ENCODE assay signal across 8 cellular contexts in the genomic region with DNA sequence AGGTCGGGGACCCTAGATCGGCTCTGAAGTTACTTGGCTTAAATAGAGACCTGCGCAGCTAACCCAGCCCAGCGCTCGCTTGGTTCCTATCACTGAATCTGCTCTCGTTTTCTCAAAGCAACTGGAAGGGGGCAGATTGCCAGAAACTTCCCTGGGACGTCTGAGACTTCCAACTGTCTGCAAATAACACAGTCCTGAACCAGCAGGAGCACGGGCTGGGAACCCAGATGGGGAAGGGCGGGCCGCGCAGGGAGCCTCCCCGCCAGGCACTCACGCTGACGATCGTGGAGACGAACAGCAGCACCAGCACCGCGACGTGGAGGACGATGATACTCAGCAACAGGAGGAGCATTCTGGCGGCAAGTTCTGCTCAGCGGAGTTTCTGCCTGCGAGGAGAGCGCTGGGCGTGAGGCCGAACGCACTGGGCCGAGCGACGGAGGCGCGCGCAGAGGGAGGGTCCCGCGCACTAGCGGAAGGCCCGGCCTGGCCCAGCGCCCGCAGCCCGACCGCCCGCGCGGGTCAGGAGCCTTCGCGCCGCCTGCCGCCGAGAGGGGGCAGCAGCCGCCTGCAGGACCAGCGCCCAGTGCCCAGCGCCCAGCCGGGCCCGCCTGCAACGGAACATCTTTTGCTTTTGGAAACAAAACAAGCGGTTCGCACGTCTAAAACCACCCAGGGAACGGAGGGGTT. TPM values are rescaled to one million over a fixed set of nuclear protein-coding genes. Genes with fewer than 3 reads are reported as not detected.
A peak's percentile ranks its signal among the peaks of the same experiment; 100 is the strongest.
DNase-seq lines count a peak whose midpoint lies in the region; ATAC-seq, FAIRE-seq and TF ChIP-seq lines count a peak whose summit lies in the region.

No MANE protein-coding gene starts in this region.

- TF ChIP-seq CTCF in AG09319 (IDR thresholded peaks at IDR 0.05; ENCODE audit: low read depth, low read length) (peak; percentile 41), HepG2 (CRISPR knock-in tag; IDR thresholded peaks at IDR 0.05) (peak; percentile 80)

- WGBS in HepG2 (ENCODE audit: low lambda C conversion rate), result 7% methylated on average over 8 of the region's 59 CpGs

- BruUV-seq in HepG2 (replicated peaks; lab: Mats Ljungman, UMichigan), result no TSS peak

- CTCF ChIA-PET in HepG2 (lab: Yijun Ruan, JAX; ENCODE audit: low intra/inter-chr PET ratio, low total read pairs), result interaction anchor here (2.4 to 2.5 kb wide), 2 partner anchors 185 to 242 kb away, joined by 7 to 28 read pairs; no protein-coding TSS in a partner anchor

- H3K4me2 ChIP-seq in HepG2 (ENCODE audit: low read depth, low read length), result peak overlapping the region; percentile 100

- peak overlapping the region; percentile 59 for H3K9ac ChIP-seq in HepG2 (ENCODE audit: insufficient read depth, low read depth, low read length)

- DNase-seq in AG09319 (ENCODE audit: extremely low read depth, low read depth) (peak; percentile 75), GM19238 (ENCODE audit: insufficient read length, low spot score) (peak; percentile 31), NCI-H1105 (lab: John Stamatoyannopoulos, UW) (peak; percentile 67), dermis microvascular lymphatic vessel endothelial cell (ENCODE audit: low read depth in 2 of 2) (peak; percentile 58 to 90), HepG2 (ENCODE audit: low spot score) (peak; percentile 35)
- DNase-seq in activated CD4-positive, alpha-beta T cell treated with anti-CD3 and anti-CD28 coated beads for 4 hours, result peak; percentile 7 to 14
- peak; percentile 5 to 41 for DNase-seq in stimulated activated CD4-positive, alpha-beta T cell treated with anti-CD3 and anti-CD28 coated beads, Interleukin-1b, Interleukin-23, amount 100 ng/mL, for 4 hours (ENCODE audit: low read depth in 2 of 2)

- H3K79me2 ChIP-seq in HepG2 (ENCODE audit: insufficient read depth, low read length), result no peaks in the 10 kb centered on the region

- peaks cover 14 to 41% of the 10 kb centered on the region in 2 experiments for H3K27me3 ChIP-seq in HepG2 (ENCODE audit: control insufficient read depth in 1 of 2, insufficient read depth in 2 of 2, low read length in 2 of 2)

- no peak for FAIRE-seq in HepG2 (lab: Jason Lieb, UNC)

- peak in 1 of 2 experiments; percentile 55; a peak in 2 of 4 replicates for TF ChIP-seq POLR2A in HepG2 (IDR thresholded peaks at IDR 0.05; ENCODE audit: insufficient read depth in 1 of 2, low read depth in 2 of 2, low read length in 2 of 2)

- intact Hi-C loops in HepG2 (cut with micrococcal nuclease; ENCODE audit: unreplicated experiment), result loop anchor here (1.0 to 10.0 kb wide), 5 partner anchors 114 to 737 kb away; a partner anchor contains a TSS

- H4K20me1 ChIP-seq in HepG2 (ENCODE audit: insufficient read depth, low read length), result no peaks in the 10 kb centered on the region

- ATAC-seq in HepG2 (peak; percentile 92), GM19395 (IDR thresholded peaks at IDR 0.05; ENCODE audit: unreplicated experiment) (no peak)

- POLR2A ChIA-PET in HepG2 (lab: Yijun Ruan, JAX), result no interaction called here

- TF ChIP-seq EP300 in HepG2 (IDR thresholded peaks at IDR 0.05; ENCODE audit: low read depth in 2 of 2, low read length in 2 of 2) (no peak), HepG2 (CRISPR knock-in tag; IDR thresholded peaks at IDR 0.05; ENCODE audit: borderline replicate concordance) (peak; percentile 35; the same call in 1 of the 2 replicates)

- in situ Hi-C loops in HepG2 (cut with HindIII; ENCODE audit: extremely low pct_ligation_motif_present, low pct_unique_long_range_greater_than_20kb), result loop anchor here (5.0 kb wide), 1 partner anchor 242 kb away; no protein-coding TSS in a partner anchor

- TF ChIP-seq RAD21 in HepG2 (CRISPR knock-in tag; IDR thresholded peaks at IDR 0.05), result peak; percentile 97

- H3K4me3 ChIP-seq in HepG2 (replicated peaks in 1 of 3; ENCODE audit: insufficient read depth in 1 of 3, low read depth in 2 of 3, low read length in 3 of 3), result peak overlapping the region; percentile 60 to 85 (median 81)

- peak overlapping the region; percentile 74 for H2AFZ ChIP-seq in HepG2 (ENCODE audit: low read length)

- H3K4me1 ChIP-seq in HepG2 (ENCODE audit: insufficient read depth, low read length), result peaks cover 54% of the 10 kb centered on the region

- H3K9me3 ChIP-seq in HepG2 (ENCODE audit: low read length), result no peaks in the 10 kb centered on the region

- no peaks in the 10 kb centered on the region for H3K36me3 ChIP-seq in HepG2 (replicated peaks in 1 of 2; ENCODE audit: control insufficient read depth in 1 of 2, insufficient read depth in 2 of 2, low read length in 2 of 2)

- no peak overlapping the region for H3K27ac ChIP-seq in HepG2 (ENCODE audit: extremely low read length, insufficient read depth, low read length)

TF ChIP-seq in HepG2, 621 proteins besides CTCF, POLR2A, EP300 and RAD21 (continues in another document):
- TF ChIP-seq, protein P1, sequence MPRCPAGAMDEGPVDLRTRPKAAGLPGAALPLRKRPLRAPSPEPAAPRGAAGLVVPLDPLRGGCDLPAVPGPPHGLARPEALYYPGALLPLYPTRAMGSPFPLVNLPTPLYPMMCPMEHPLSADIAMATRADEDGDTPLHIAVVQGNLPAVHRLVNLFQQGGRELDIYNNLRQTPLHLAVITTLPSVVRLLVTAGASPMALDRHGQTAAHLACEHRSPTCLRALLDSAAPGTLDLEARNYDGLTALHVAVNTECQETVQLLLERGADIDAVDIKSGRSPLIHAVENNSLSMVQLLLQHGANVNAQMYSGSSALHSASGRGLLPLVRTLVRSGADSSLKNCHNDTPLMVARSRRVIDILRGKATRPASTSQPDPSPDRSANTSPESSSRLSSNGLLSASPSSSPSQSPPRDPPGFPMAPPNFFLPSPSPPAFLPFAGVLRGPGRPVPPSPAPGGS (CRISPR knock-in tag; IDR thresholded peaks at IDR 0.05), result peak; percentile 72; the same call in 1 of the 2 replicates
- TF ChIP-seq EHMT2 (IDR thresholded peaks at IDR 0.05; ENCODE audit: borderline replicate concordance, low read depth, low read length) (no peak), POLR2G (IDR thresholded peaks at IDR 0.05; ENCODE audit: low read depth, low read length) (peak; percentile 45; the same call in 1 of the 2 replicates), ZNF205 (CRISPR knock-in tag; IDR thresholded peaks at IDR 0.05) (peak; percentile 89), SOX6 (IDR thresholded peaks at IDR 0.05) (no peak), SOX6 (CRISPR knock-in tag; IDR thresholded peaks at IDR 0.05) (no peak), MAZ (IDR thresholded peaks at IDR 0.05; ENCODE audit: borderline replicate concordance, low read depth, low read length) (no peak), MAZ (CRISPR knock-in tag; IDR thresholded peaks at IDR 0.05; ENCODE audit: low read depth) (peak; percentile 45; the same call in 1 of the 2 replicates), ZMYM3 (CRISPR knock-in tag; IDR thresholded peaks at IDR 0.05) (no peak), ZNF567 (CRISPR knock-in tag; IDR thresholded peaks at IDR 0.05; ENCODE audit: borderline replicate concordance) (peak; percentile 88; the same call in 1 of the 2 replicates)
- TF ChIP-seq, protein P2, sequence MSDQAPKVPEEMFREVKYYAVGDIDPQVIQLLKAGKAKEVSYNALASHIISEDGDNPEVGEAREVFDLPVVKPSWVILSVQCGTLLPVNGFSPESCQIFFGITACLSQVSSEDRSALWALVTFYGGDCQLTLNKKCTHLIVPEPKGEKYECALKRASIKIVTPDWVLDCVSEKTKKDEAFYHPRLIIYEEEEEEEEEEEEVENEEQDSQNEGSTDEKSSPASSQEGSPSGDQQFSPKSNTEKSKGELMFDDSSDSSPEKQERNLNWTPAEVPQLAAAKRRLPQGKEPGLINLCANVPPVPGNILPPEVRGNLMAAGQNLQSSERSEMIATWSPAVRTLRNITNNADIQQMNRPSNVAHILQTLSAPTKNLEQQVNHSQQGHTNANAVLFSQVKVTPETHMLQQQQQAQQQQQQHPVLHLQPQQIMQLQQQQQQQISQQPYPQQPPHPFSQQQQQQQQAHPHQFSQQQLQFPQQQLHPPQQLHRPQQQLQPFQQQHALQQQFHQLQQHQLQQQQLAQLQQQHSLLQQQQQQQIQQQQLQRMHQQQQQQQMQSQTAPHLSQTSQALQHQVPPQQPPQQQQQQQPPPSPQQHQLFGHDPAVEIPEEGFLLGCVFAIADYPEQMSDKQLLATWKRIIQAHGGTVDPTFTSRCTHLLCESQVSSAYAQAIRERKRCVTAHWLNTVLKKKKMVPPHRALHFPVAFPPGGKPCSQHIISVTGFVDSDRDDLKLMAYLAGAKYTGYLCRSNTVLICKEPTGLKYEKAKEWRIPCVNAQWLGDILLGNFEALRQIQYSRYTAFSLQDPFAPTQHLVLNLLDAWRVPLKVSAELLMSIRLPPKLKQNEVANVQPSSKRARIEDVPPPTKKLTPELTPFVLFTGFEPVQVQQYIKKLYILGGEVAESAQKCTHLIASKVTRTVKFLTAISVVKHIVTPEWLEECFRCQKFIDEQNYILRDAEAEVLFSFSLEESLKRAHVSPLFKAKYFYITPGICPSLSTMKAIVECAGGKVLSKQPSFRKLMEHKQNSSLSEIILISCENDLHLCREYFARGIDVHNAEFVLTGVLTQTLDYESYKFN (CRISPR knock-in tag; conservative IDR thresholded peaks at IDR 0.05), result no peak

RNA-seq across cellular contexts. Expression of a gene that starts 4.6 kb away (rescaled TPM):
- total RNA-seq in dermis microvascular lymphatic vessel endothelial cell (30.8 and 40.2 TPM in 2 replicates), HepG2 (2016; rRNA removed; fragmentation: Illumina TruSeq; extraction: Trizol) (3.0 and 5.7 TPM in 2 replicates)
- 1.5 and 1.9 TPM in 2 replicates for total RNA-seq in HepG2 (2016; cell fraction: cytosol; rRNA removed; fragmentation: Illumina TruSeq; extraction: Trizol; ENCODE audit: low read depth)
- 3.5 and 5.4 TPM in 2 replicates for total RNA-seq in HepG2 (2016; cell fraction: insoluble cytoplasmic fraction; rRNA removed; fragmentation: Illumina TruSeq; extraction: Trizol)
- total RNA-seq in HepG2 (2016; cell fraction: membrane; rRNA removed; fragmentation: Illumina TruSeq; extraction: Trizol), result 3.1 and 3.8 TPM in 2 replicates
- total RNA-seq in HepG2 (2016; cell fraction: nucleus; rRNA removed; fragmentation: Illumina TruSeq; extraction: Trizol), result 6.1 and 6.3 TPM in 2 replicates
- 5.0 and 6.2 TPM in 2 replicates for polyA plus RNA-seq in HepG2 (2011; rRNA removed)
- polyA plus RNA-seq in HepG2 (2011; cell fraction: cytosol; rRNA removed), result 4.9 and 5.8 TPM in 2 replicates
- polyA plus RNA-seq in HepG2 (2011; cell fraction: nucleus; rRNA removed), result 1.8 TPM in 2 replicates
- 2.1 and 2.7 TPM in 2 replicates for polyA plus RNA-seq in HepG2 (2012)
- polyA plus RNA-seq in HepG2 (2016; cell fraction: cytosol; fragmentation: Illumina TruSeq; extraction: Trizol; ENCODE audit: low read depth), result 1.7 TPM in 2 replicates
- 4.9 and 5.5 TPM in 2 replicates for polyA plus RNA-seq in HepG2 (2016; cell fraction: insoluble cytoplasmic fraction; fragmentation: Illumina TruSeq; extraction: Trizol; ENCODE audit: low read depth)
- 2.7 and 3.3 TPM in 2 replicates for polyA plus RNA-seq in HepG2 (2016; cell fraction: membrane; fragmentation: Illumina TruSeq; extraction: Trizol; ENCODE audit: low read depth)
- 11.9 and 12.2 TPM in 2 replicates for polyA plus RNA-seq in HepG2 (2016; cell fraction: nucleus; fragmentation: Illumina TruSeq; extraction: Trizol; ENCODE audit: insufficient read depth, low read depth)
- polyA minus RNA-seq in HepG2 (2011; rRNA and poly(A)+ RNA removed; ENCODE audit: low replicate concordance), result 34.6 and 99.7 TPM in 2 replicates
- polyA minus RNA-seq in HepG2 (2011; cell fraction: cytosol; rRNA and poly(A)+ RNA removed), result 4.0 and 4.3 TPM in 2 replicates
- polyA minus RNA-seq in HepG2 (2011; cell fraction: nucleus; rRNA and poly(A)+ RNA removed), result 3.0 and 3.1 TPM in 2 replicates

Comparison
In these comparisons a context has a peak if more than half of its experiments do, and no peak if none do; other contexts are left out.
1. DNase-seq: peak in every context shown above with its lines; median percentile 75 in AG09319; 74 in dermis microvascular lymphatic vessel endothelial cell; 67 in NCI-H1105; 35 in HepG2; 31 in GM19238; 23 in stimulated activated CD4-positive, alpha-beta T cell treated with anti-CD3 and anti-CD28 coated beads, Interleukin-1b, Interleukin-23, amount 100 ng/mL, for 4 hours; 10 in activated CD4-positive, alpha-beta T cell treated with anti-CD3 and anti-CD28 coated beads for 4 hours.